Comparison of ENCODE assay signal across 10 cellular contexts in the genomic region with DNA sequence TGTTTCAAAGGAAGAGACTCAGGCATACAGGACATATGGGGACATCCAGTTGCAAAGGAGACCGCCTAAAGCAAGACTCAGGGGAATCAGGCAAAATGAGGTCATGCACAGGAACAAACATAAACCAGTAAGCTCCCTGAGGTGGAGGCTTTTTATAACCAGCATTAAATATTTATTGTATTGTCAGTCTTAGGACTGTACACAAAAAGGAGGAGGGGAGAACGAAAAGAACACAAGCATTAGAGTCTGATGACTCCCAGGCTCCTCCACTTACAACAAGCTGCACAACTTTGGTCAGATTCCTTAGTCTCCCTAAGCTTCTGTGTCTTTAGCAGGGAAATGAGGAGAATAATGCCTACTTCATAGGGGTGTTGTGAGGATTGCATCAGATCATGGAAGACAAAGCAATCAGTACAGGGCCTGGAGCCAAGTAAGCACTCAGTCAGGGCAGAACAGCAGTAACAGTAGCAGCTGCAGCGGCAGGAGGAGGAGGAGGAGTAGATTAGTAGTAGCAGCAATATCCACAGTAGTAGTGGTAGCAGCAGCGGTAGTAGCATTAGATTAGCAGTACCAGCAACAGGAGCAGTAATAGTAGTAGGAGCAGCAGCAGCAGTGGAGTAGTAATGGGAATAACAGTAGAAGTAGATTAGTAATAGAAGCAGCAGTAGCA. TPM values are rescaled to one million over a fixed set of nuclear protein-coding genes. Genes with fewer than 3 reads are reported as not detected.
DNase-seq lines count a peak whose midpoint lies in the region; ATAC-seq and TF ChIP-seq lines count a peak whose summit lies in the region.
"Had no signal": no experiment of that assay in that cellular context is flagged by ENCODE, and none has a peak within 500 bp of the region (broad histone marks: within the 10 kb centered on the region; RNA-seq: fewer than 3 reads in every experiment).

No MANE protein-coding gene starts in this region.

- H3K9me3 ChIP-seq in BLaER1 (no peaks in the 10 kb centered on the region), body of pancreas (no peaks in the 10 kb centered on the region), mesenchymal stem cell (ENCODE audit: control insufficient read depth, low read length) (no peaks in the 10 kb centered on the region)
- H3K9me3 ChIP-seq: Caco-2 had no signal

- H3K4me1 Mint-ChIP-seq in chondrocyte (ENCODE audit: low read depth): peaks cover 5% of the 10 kb centered on the region
- H3K4me1 Mint-ChIP-seq in effector memory CD8-positive, alpha-beta T cell (ENCODE audit: low read depth in 2 of 2): no peaks in the 10 kb centered on the region

- H2AFZ ChIP-seq in mesenchymal stem cell (ENCODE audit: low read depth, low read length): no peak overlapping the region

- no peak for TF ChIP-seq POLR2A in body of pancreas (IDR thresholded peaks at IDR 0.05)

- H4K20me1 ChIP-seq in BLaER1: no peaks in the 10 kb centered on the region

- peaks cover 14% of the 10 kb centered on the region for H3K4me1 ChIP-seq in BLaER1
- no peaks in the 10 kb centered on the region for H3K4me1 ChIP-seq in body of pancreas
- H3K4me1 ChIP-seq in mesenchymal stem cell (ENCODE audit: control insufficient read depth, insufficient read depth, low read depth, low read length): no peaks in the 10 kb centered on the region
- H3K4me1 ChIP-seq: Caco-2 had no signal

- no peak overlapping the region for H2BK12ac ChIP-seq in mesenchymal stem cell (ENCODE audit: low read length in 2 of 2)

- no peak overlapping the region for H3K23ac ChIP-seq in mesenchymal stem cell (ENCODE audit: low read length in 2 of 2)

- H3K14ac ChIP-seq in mesenchymal stem cell (ENCODE audit: low read length in 2 of 2): no peak overlapping the region

- H3K9ac ChIP-seq in BLaER1 (peak overlapping the region; percentile 12; the same call in 1 of the 2 replicates), mesenchymal stem cell (ENCODE audit: low read length) (no peak overlapping the region)

- H3K27ac ChIP-seq in BLaER1 (no peak overlapping the region), body of pancreas (no peak overlapping the region), mesenchymal stem cell (ENCODE audit: low read length, poor library complexity, severe bottlenecking) (no peak overlapping the region)

- in situ Hi-C loops in KBM-7 (cut with MboI; ENCODE audit: low pct_unique_long_range_greater_than_20kb, low sequenced_read_pairs): no loop called here

- WGBS in body of pancreas, 2 donors: 53 to 54% methylated on average over 4 of the region's 4 CpGs
- 59% methylated on average over 3 of the region's 4 CpGs for WGBS in mesenchymal stem cell

- TF ChIP-seq CTCF in body of pancreas (IDR thresholded peaks at IDR 0.05): no peak
- no peak for TF ChIP-seq CTCF in chondrocyte (IDR thresholded peaks at IDR 0.05)

- no peak overlapping the region for H3K4ac ChIP-seq in mesenchymal stem cell (ENCODE audit: low read depth in 1 of 2, low read length in 2 of 2)

- H3K4me3 ChIP-seq in BLaER1 (no peak overlapping the region), body of pancreas (no peak overlapping the region), mesenchymal stem cell (ENCODE audit: insufficient read depth in 1 of 2, low read depth in 1 of 2, low read length in 2 of 2) (no peak overlapping the region)

- intact Hi-C loops in body of pancreas (cut with DNase I): no loop called here

- no peaks in the 10 kb centered on the region for H3K27me3 ChIP-seq in BLaER1
- no peaks in the 10 kb centered on the region for H3K27me3 ChIP-seq in body of pancreas
- H3K27me3 ChIP-seq in mesenchymal stem cell (ENCODE audit: control insufficient read depth in 1 of 2, insufficient read depth in 1 of 2, low read length in 2 of 2): peaks cover 0 to 32% of the 10 kb centered on the region in 2 experiments

- H3K27me3 Mint-ChIP-seq in chondrocyte (ENCODE audit: low read depth): peaks cover 21% of the 10 kb centered on the region
- peaks cover 16 to 25% of the 10 kb centered on the region in 2 donors for H3K27me3 Mint-ChIP-seq in effector memory CD8-positive, alpha-beta T cell

- no peak overlapping the region for H2AK5ac ChIP-seq in mesenchymal stem cell (ENCODE audit: low read length, severe bottlenecking)

- H3K36me3 ChIP-seq in BLaER1 (no peaks in the 10 kb centered on the region), body of pancreas (replicated peaks in 1 of 2; ENCODE audit: insufficient read depth in 1 of 2, low read depth in 2 of 2) (no peaks in the 10 kb centered on the region), mesenchymal stem cell (ENCODE audit: control insufficient read depth in 1 of 2, insufficient read depth in 2 of 2, low read depth in 1 of 2, low read length in 2 of 2) (no peaks in the 10 kb centered on the region)

- H3K9me3 Mint-ChIP-seq in chondrocyte (ENCODE audit: low read depth): no peaks in the 10 kb centered on the region
- H3K9me3 Mint-ChIP-seq in effector memory CD8-positive, alpha-beta T cell: peaks cover 0 to 1% of the 10 kb centered on the region in 2 donors

- no peak overlapping the region for H2BK120ac ChIP-seq in mesenchymal stem cell (ENCODE audit: low read depth, low read length)

- no peak overlapping the region for H2BK5ac ChIP-seq in mesenchymal stem cell (ENCODE audit: low read depth, low read length, poor library complexity, severe bottlenecking)

- H3K79me1 ChIP-seq in mesenchymal stem cell (replicated peaks; ENCODE audit: low read length, poor library complexity, severe bottlenecking): no peaks in the 10 kb centered on the region

- no peak overlapping the region for H4K91ac ChIP-seq in mesenchymal stem cell (ENCODE audit: low read length)

- H3K27ac Mint-ChIP-seq in chondrocyte (ENCODE audit: unreplicated experiment): no peak overlapping the region
- no peak overlapping the region for H3K27ac Mint-ChIP-seq in effector memory CD8-positive, alpha-beta T cell

- no peak overlapping the region for H4K8ac ChIP-seq in mesenchymal stem cell (ENCODE audit: low read length)

- H2BK15ac ChIP-seq in mesenchymal stem cell (ENCODE audit: low read depth, poor library complexity, severe bottlenecking): no peak overlapping the region

- no peaks in the 10 kb centered on the region for H3K36me3 Mint-ChIP-seq in chondrocyte (ENCODE audit: low read depth)
- H3K36me3 Mint-ChIP-seq in effector memory CD8-positive, alpha-beta T cell (ENCODE audit: insufficient read depth): peaks cover 2% of the 10 kb centered on the region

- DNase-seq in NCI-H1930 (lab: John Stamatoyannopoulos, UW) (peak; percentile 9 to 60), body of pancreas (peak; percentile 11 to 33 (median 26)), mesenchymal stem cell (peak; percentile 3), KBM-7 (no peak), chondrocyte (ENCODE audit: low spot score) (no peak)
- DNase-seq in effector memory CD8-positive, alpha-beta T cell: no peak
- DNase-seq: activated CD8-positive, alpha-beta memory T cell treated with anti-CD3 and anti-CD28 coated beads, Interleukin-2, amount 50 U/mL, for 48 hours; Caco-2 had no signal

- ATAC-seq in body of pancreas: no peak
- no peak for ATAC-seq in effector memory CD8-positive, alpha-beta T cell (replicated peaks)
- ATAC-seq in HG03159 (IDR thresholded peaks at IDR 0.05; ENCODE audit: unreplicated experiment): no peak

- H3K18ac ChIP-seq in mesenchymal stem cell (ENCODE audit: low read depth in 1 of 2, low read length in 2 of 2): no peak overlapping the region

- H3K4me3 Mint-ChIP-seq in chondrocyte (ENCODE audit: unreplicated experiment): no peak overlapping the region
- H3K4me3 Mint-ChIP-seq in effector memory CD8-positive, alpha-beta T cell: no peak overlapping the region

- peak overlapping the region; percentile 53 for H3K4me2 ChIP-seq in BLaER1
- no peak overlapping the region for H3K4me2 ChIP-seq in mesenchymal stem cell (ENCODE audit: low read length, poor library complexity, severe bottlenecking)

RNA-seq across cellular contexts. Expression of a gene that starts 54.2 kb away (rescaled TPM):
- total RNA-seq in body of pancreas: 10 to 100 TPM in 1 of 2 donors, 1 to 10 TPM in 1; 5.3 to 15.8 TPM
- polyA plus RNA-seq in mesenchymal stem cell (2013, experiment 1 of 2): 4.2 TPM
- polyA plus RNA-seq in mesenchymal stem cell (2013, experiment 2 of 2): 4.3 TPM
- total RNA-seq in chondrocyte: 3.1 to 7.3 TPM (median 3.8 TPM) in 3 replicates

Comparison
In these comparisons a context has a peak if more than half of its experiments do, and no peak if none do; other contexts are left out.
1. DNase-seq: peak in NCI-H1930 (2 of 2), body of pancreas (4 of 4) and mesenchymal stem cell (single experiment); none in KBM-7 (single experiment), chondrocyte (single experiment) and effector memory CD8-positive, alpha-beta T cell (0 of 3).